ENCODE assay signal across 10 cellular contexts in genomic region chr3:146817705-146818104, GRCh38.
DNase-seq lines count a peak whose midpoint lies in the region; ATAC-seq, FAIRE-seq and TF ChIP-seq lines count a peak whose summit lies in the region.
"Had no signal": no experiment of that assay in that cellular context is flagged by ENCODE, and none has a peak within 500 bp of the region (broad histone marks: within the 10 kb centered on the region; RNA-seq: fewer than 3 reads in every experiment).

No MANE protein-coding gene starts in this region.

- CTCF ChIA-PET in activated naive CD4-positive, alpha-beta T cell treated with anti-CD3 and anti-CD28 coated beads, Interleukin-2, amount 10 ng/mL, durations not matched to agents 7 days and 5 days (lab: Charles Lee), result no interaction called here

- ATAC-seq in HG03442 (IDR thresholded peaks at IDR 0.05; ENCODE audit: unreplicated experiment), result no peak
- ATAC-seq in stimulated activated naive CD8-positive, alpha-beta T cell treated with anti-CD3 and anti-CD28 coated beads, Interleukin-15, Interleukin-2, amounts not matched to agents 100 U/mL and 50 U/mL, for 24 hours, result no peak
- ATAC-seq: esophagus mucosa had no signal

- H3K4me1 Mint-ChIP-seq in activated naive CD4-positive, alpha-beta T cell treated with anti-CD3 and anti-CD28 coated beads, Interleukin-2, amount 10 ng/mL, durations not matched to agents 7 days and 5 days, result no peaks in the 10 kb centered on the region

- no peak overlapping the region for H3K4me3 ChIP-seq in LNCaP clone FGC (ENCODE audit: low read depth, low read length)

- TF ChIP-seq CTCF in D721Med (IDR thresholded peaks at IDR 0.05; ENCODE audit: insufficient read depth, missing control alignments) (peak; percentile 82), LNCaP clone FGC (IDR thresholded peaks at IDR 0.05; ENCODE audit: control insufficient read depth, extremely low read depth, insufficient read depth) (peak; percentile 53)

- FAIRE-seq in D721Med (lab: Jason Lieb, UNC), result no peak
- FAIRE-seq: GM18507 had no signal

- no peaks in the 10 kb centered on the region for H3K36me3 Mint-ChIP-seq in activated naive CD4-positive, alpha-beta T cell treated with anti-CD3 and anti-CD28 coated beads, Interleukin-2, amount 10 ng/mL, durations not matched to agents 7 days and 5 days

- no peaks in the 10 kb centered on the region for H3K27me3 Mint-ChIP-seq in activated naive CD4-positive, alpha-beta T cell treated with anti-CD3 and anti-CD28 coated beads, Interleukin-2, amount 10 ng/mL, durations not matched to agents 7 days and 5 days

- no peak overlapping the region for H3K27ac Mint-ChIP-seq in activated naive CD4-positive, alpha-beta T cell treated with anti-CD3 and anti-CD28 coated beads, Interleukin-2, amount 10 ng/mL, durations not matched to agents 7 days and 5 days

- no peak overlapping the region for H3K4me3 Mint-ChIP-seq in activated naive CD4-positive, alpha-beta T cell treated with anti-CD3 and anti-CD28 coated beads, Interleukin-2, amount 10 ng/mL, durations not matched to agents 7 days and 5 days

- DNase-seq in D721Med (ENCODE audit: insufficient read length, low spot score) (no peak), LNCaP clone FGC (ENCODE audit: low read depth) (no peak), amniotic epithelial cell (ENCODE audit: low read depth) (peak; percentile 6), kidney tubule cell (ENCODE audit: low spot score) (peak; percentile 16)
- DNase-seq in activated naive CD4-positive, alpha-beta T cell treated with anti-CD3 and anti-CD28 coated beads, Interleukin-2, amount 10 ng/mL, durations not matched to agents 7 days and 5 days, result no peak
- no peak for DNase-seq in stimulated activated naive CD8-positive, alpha-beta T cell treated with anti-CD3 and anti-CD28 coated beads, Interleukin-15, Interleukin-2, amounts not matched to agents 100 U/mL and 50 U/mL, for 24 hours
- DNase-seq in activated CD4-positive, alpha-beta T cell treated with anti-CD3 and anti-CD28 coated beads for 48 hours, result no peak

- H3K9me3 Mint-ChIP-seq in activated naive CD4-positive, alpha-beta T cell treated with anti-CD3 and anti-CD28 coated beads, Interleukin-2, amount 10 ng/mL, durations not matched to agents 7 days and 5 days, result no peaks in the 10 kb centered on the region

Comparison
In these comparisons a context has a peak if more than half of its experiments do, and no peak if none do; other contexts are left out.
1. DNase-seq: peak in amniotic epithelial cell (single experiment) and kidney tubule cell (single experiment); none in D721Med (single experiment), LNCaP clone FGC (single experiment), activated naive CD4-positive, alpha-beta T cell treated with anti-CD3 and anti-CD28 coated beads, Interleukin-2, amount 10 ng/mL, durations not matched to agents 7 days and 5 days (single experiment), stimulated activated naive CD8-positive, alpha-beta T cell treated with anti-CD3 and anti-CD28 coated beads, Interleukin-15, Interleukin-2, amounts not matched to agents 100 U/mL and 50 U/mL, for 24 hours (single experiment) and activated CD4-positive, alpha-beta T cell treated with anti-CD3 and anti-CD28 coated beads for 48 hours (single experiment).